Comparison of ENCODE assay signal across 25 cellular contexts in genomic region chr7:81439591-81439990, GRCh38.
"Had no signal": no experiment of that assay in that cellular context is flagged by ENCODE, and none has a peak within 500 bp of the region (broad histone marks: within the 10 kb centered on the region; RNA-seq: fewer than 3 reads in every experiment).

No MANE protein-coding gene starts in this region.

- H3K27me3 ChIP-seq: body of pancreas, gastroesophageal sphincter, left lung, right lobe of liver, testis, transverse colon had no signal

- DNase-seq: activated CD4-positive, alpha-beta T cell treated with anti-CD3 and anti-CD28 coated beads for 36 hours; activated CD4-positive, CD25-positive, alpha-beta regulatory T cell; activated CD8-positive, alpha-beta memory T cell treated with anti-CD3 and anti-CD28 coated beads, Interleukin-2, amount 10 ng/mL, durations not matched to agents 7 days and 5 days; activated CD8-positive, alpha-beta T cell treated with anti-CD3 and anti-CD28 coated beads, Interleukin-2, amount 10 ng/mL, durations not matched to agents 7 days and 5 days; activated effector memory CD4-positive, alpha-beta T cell treated with Interleukin-2 at 50 U/mL for 16 hours; activated naive CD4-positive, alpha-beta T cell treated with Interleukin-2 at 50 U/mL for 16 hours; anterior cingulate cortex; body of pancreas; central memory CD4-positive, alpha-beta T cell; effector memory CD4-positive, alpha-beta T cell; head of caudate nucleus; hypothalamus; immature natural killer cell; kidney glomerular epithelial cell; left lung; lower lobe of right lung; ovary; right lobe of liver; stimulated activated CD4-positive, alpha-beta T cell treated with anti-CD3 and anti-CD28 coated beads, Interleukin-12 subunit alpha, Interleukin-12 subunit beta, amount 100 ng/mL, for 4 hours; stimulated activated CD4-positive, alpha-beta T cell treated with anti-CD3 and anti-CD28 coated beads, Interleukin-4, amount 100 ng/mL, for 1 hour; stimulated activated naive CD8-positive, alpha-beta T cell treated with anti-CD3 and anti-CD28 coated beads, Interleukin-15, Interleukin-2, amounts not matched to agents 100 U/mL and 50 U/mL, for 24 hours; T-cell; testis; transverse colon had no signal

- H3K36me3 ChIP-seq: gastroesophageal sphincter, left lung, lower lobe of right lung, ovary, right lobe of liver, transverse colon had no signal

- H3K27ac ChIP-seq: body of pancreas, gastroesophageal sphincter, left lung, lower lobe of right lung, ovary, right lobe of liver, testis, transverse colon had no signal

- H3K9me3 ChIP-seq: body of pancreas, gastroesophageal sphincter, lower lobe of right lung, ovary, right lobe of liver, testis, transverse colon had no signal

- ATAC-seq: activated CD4-positive, alpha-beta T cell treated with anti-CD3 and anti-CD28 coated beads for 36 hours; activated CD8-positive, alpha-beta memory T cell treated with anti-CD3 and anti-CD28 coated beads, Interleukin-2, amount 10 ng/mL, durations not matched to agents 7 days and 5 days; activated CD8-positive, alpha-beta T cell treated with anti-CD3 and anti-CD28 coated beads, Interleukin-2, amount 10 ng/mL, durations not matched to agents 7 days and 5 days; body of pancreas; gastroesophageal sphincter; left lung; lower lobe of right lung; right lobe of liver; stimulated activated naive CD8-positive, alpha-beta T cell treated with anti-CD3 and anti-CD28 coated beads, Interleukin-15, Interleukin-2, amounts not matched to agents 100 U/mL and 50 U/mL, for 24 hours; T-cell had no signal

- H3K4me3 ChIP-seq: body of pancreas, gastroesophageal sphincter, left lung, lower lobe of right lung, ovary, right lobe of liver, testis, transverse colon had no signal

- H3K4me1 ChIP-seq: body of pancreas, gastroesophageal sphincter, left lung, lower lobe of right lung, right lobe of liver, testis, transverse colon had no signal
